Comparison of ENCODE assay signal across 1 cellular context in the genomic region with DNA sequence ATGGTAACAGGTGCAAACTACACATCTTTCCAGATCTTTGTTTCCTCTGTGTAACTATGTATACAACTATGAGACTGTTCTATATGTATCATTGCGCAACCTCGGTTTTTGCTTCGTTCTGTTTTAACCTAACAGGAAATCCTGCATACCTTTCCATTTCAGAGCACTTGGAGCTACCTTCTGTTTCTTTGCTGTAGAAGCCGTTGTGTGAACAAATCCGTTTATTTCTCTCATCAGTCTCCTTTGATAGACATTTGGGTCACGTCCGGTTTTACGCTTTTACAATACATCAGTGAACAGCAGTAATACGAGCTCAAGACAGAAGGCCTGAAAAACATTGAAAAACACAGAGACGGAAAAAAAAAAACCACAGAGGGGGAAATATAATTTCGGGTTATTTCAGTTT.
A peak's percentile ranks its signal among the peaks of the same experiment; 100 is the strongest.
TF ChIP-seq lines count a peak whose summit lies in the region.

No MANE protein-coding gene starts in this region.

TF ChIP-seq in K562, 482 proteins besides CTCF, POLR2A, EP300 and RAD21 (continues in another document):
- TF ChIP-seq, protein P1, sequence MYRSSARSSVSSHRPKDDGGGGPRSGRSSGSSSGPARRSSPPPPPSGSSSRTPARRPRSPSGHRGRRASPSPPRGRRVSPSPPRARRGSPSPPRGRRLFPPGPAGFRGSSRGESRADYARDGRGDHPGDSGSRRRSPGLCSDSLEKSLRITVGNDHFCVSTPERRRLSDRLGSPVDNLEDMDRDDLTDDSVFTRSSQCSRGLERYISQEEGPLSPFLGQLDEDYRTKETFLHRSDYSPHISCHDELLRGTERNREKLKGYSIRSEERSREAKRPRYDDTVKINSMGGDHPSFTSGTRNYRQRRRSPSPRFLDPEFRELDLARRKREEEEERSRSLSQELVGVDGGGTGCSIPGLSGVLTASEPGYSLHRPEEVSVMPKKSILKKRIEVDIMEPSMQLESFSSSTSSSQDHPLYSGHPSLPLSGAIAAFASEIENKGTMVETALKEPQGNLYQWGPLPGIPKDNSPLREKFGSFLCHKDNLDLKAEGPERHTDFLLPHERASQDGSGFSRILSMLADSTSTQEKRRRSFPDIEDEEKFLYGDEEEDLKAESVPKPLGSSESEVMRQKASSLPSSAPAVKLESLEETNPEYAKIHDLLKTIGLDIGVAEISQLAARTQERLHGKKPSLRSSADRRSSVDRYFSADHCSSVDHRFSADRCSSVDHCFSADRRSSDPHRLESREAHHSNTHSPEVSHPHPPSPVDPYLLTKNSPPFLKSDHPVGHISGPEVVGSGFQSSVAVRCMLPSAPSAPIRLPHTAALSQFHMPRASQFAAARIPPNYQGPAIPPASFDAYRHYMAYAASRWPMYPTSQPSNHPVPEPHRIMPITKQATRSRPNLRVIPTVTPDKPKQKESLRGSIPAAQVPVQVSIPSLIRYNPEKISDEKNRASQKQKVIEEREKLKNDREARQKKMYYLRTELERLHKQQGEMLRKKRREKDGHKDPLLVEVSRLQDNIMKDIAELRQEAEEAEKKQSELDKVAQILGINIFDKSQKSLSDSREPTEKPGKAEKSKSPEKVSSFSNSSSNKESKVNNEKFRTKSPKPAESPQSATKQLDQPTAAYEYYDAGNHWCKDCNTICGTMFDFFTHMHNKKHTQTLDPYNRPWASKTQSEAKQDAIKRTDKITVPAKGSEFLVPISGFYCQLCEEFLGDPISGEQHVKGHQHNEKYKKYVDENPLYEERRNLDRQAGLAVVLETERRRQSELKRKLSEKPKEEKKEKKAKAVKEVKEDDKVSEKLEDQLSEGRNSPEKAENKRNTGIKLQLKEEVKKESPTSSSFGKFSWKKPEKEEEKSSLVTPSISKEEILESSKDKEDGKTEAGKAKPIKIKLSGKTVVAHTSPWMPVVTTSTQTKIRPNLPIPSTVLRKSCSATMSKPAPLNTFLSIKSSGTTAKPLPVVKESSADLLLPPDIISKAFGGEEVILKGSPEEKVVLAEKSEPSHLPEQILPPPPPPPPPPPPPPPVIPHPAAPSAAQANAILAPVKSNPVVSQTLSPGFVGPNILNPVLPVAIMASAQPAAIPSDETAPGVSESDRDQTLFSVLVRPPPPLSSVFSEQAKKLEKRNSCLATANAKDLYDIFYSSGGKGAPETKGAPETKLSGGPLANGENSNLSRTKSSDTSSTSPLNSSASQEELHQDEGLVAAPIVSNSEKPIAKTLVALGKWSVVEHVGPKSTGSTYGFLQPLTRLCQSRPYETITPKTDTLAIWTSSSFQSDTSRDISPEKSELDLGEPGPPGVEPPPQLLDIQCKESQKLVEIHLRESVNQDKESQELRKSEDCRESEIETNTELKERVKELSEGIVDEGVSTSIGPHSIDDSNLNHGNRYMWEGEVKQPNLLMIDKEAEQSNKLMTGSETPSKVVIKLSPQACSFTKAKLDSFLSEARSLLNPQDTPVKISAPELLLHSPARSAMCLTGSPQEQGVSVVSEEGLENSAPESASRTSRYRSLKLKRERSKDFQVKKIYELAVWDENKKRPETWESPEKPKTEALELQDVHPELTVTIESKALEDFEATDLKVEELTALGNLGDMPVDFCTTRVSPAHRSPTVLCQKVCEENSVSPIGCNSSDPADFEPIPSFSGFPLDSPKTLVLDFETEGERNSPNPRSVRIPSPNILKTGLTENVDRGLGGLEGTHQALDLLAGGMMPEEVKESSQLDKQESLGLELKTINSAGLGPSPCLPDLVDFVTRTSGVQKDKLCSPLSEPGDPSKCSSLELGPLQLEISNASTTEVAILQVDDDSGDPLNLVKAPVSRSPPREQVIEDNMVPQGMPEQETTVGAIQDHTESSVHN (IDR thresholded peaks at IDR 0.05; ENCODE audit: borderline replicate concordance in 1 of 2, low read depth in 1 of 2), result no peak
- TF ChIP-seq NCOA6 (IDR thresholded peaks at IDR 0.05) (no peak), ZNF780A (CRISPR knock-in tag; IDR thresholded peaks at IDR 0.05) (no peak), CSDE1 (IDR thresholded peaks at IDR 0.05) (0 out of 4 replicates have a peak, but pooled peaks of 1 of the 2 experiments have one; percentile 5), ZBTB11 (CRISPR knock-in tag; IDR thresholded peaks at IDR 0.05) (no peak), C11orf30 (IDR thresholded peaks at IDR 0.05; ENCODE audit: low read depth) (no peak), ZFP1 (CRISPR knock-in tag; IDR thresholded peaks at IDR 0.05) (no peak), ZNF507 (tag; conservative IDR thresholded peaks at IDR 0.05) (no peak), NR0B1 (IDR thresholded peaks at IDR 0.05; ENCODE audit: partially characterized antibody) (no peak), XRCC3 (IDR thresholded peaks at IDR 0.05) (no peak), KAT8 (IDR thresholded peaks at IDR 0.05; ENCODE audit: low read depth) (no peak), HES1 (IDR thresholded peaks at IDR 0.05; ENCODE audit: low read depth) (no peak), TRIM24 (IDR thresholded peaks at IDR 0.05) (peak in 1 of 2 experiments; percentile 16; a peak in 2 of 4 replicates), MNT (conservative IDR thresholded peaks at IDR 0.05) (no peak; a peak in 1 of 4 replicates), KAT7 (CRISPR knock-in tag; IDR thresholded peaks at IDR 0.05; ENCODE audit: borderline replicate concordance) (0 out of 2 replicates have a peak, but pooled peaks have one; percentile 73), IRF9 (tag; IDR thresholded peaks at IDR 0.05) (peak; percentile 99), MYNN (IDR thresholded peaks at IDR 0.05) (no peak), MYNN (CRISPR knock-in tag; IDR thresholded peaks at IDR 0.05) (no peak), TAF1 (IDR thresholded peaks at IDR 0.05; ENCODE audit: control insufficient read depth, extremely low read depth, insufficient read depth, low read length, severe bottlenecking) (no peak), FUS (optimal IDR thresholded peaks at IDR 0.05; ENCODE audit: low read depth, low read length) (no peak), ARID4B (CRISPR knock-in tag; IDR thresholded peaks at IDR 0.05) (no peak), ETV1 (tag; conservative IDR thresholded peaks at IDR 0.05; ENCODE audit: low read depth) (0 out of 2 replicates have a peak, but pooled peaks have one; percentile 26), ZNF57 (CRISPR knock-in tag; IDR thresholded peaks at IDR 0.05) (no peak), MTA2 (IDR thresholded peaks at IDR 0.05; ENCODE audit: low read depth) (no peak), ZNF778 (CRISPR knock-in tag; IDR thresholded peaks at IDR 0.05) (no peak), NCOA1 (IDR thresholded peaks at IDR 0.05; ENCODE audit: low read depth) (no peak), ZNF644 (tag; IDR thresholded peaks at IDR 0.05; ENCODE audit: low read depth) (peak; percentile 62), ZNF12 (CRISPR knock-in tag; IDR thresholded peaks at IDR 0.05) (no peak)
- TF ChIP-seq, protein P2, sequence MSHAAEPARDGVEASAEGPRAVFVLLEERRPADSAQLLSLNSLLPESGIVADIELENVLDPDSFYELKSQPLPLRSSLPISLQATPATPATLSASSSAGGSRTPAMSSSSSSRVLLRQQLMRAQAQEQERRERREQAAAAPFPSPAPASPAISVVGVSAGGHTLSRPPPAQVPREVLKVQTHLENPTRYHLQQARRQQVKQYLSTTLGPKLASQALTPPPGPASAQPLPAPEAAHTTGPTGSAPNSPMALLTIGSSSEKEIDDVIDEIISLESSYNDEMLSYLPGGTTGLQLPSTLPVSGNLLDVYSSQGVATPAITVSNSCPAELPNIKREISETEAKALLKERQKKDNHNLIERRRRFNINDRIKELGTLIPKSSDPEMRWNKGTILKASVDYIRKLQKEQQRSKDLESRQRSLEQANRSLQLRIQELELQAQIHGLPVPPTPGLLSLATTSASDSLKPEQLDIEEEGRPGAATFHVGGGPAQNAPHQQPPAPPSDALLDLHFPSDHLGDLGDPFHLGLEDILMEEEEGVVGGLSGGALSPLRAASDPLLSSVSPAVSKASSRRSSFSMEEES (CRISPR knock-in tag; IDR thresholded peaks at IDR 0.05), result no peak
